In genomic region chr17:12040478-12040877, GRCh38 we compare ENCODE assay signal across 28 cellular contexts. TPM values are rescaled to one million over a fixed set of nuclear protein-coding genes. Genes with fewer than 3 reads are reported as not detected.
DNase-seq lines count a peak whose midpoint lies in the region; ATAC-seq, FAIRE-seq and TF ChIP-seq lines count a peak whose summit lies in the region.
"Had no signal": no experiment of that assay in that cellular context is flagged by ENCODE, and none has a peak within 500 bp of the region (broad histone marks: within the 10 kb centered on the region; RNA-seq: fewer than 3 reads in every experiment).

No MANE protein-coding gene starts in this region.

- H3K27me3 ChIP-seq in GM23248 (replicated peaks; ENCODE audit: insufficient read depth), result no peaks in the 10 kb centered on the region
- H3K27me3 ChIP-seq in mammary epithelial cell (ENCODE audit: insufficient read depth, low read length), result no peaks in the 10 kb centered on the region
- no peaks in the 10 kb centered on the region for H3K27me3 ChIP-seq in pancreas
- H3K27me3 ChIP-seq: heart right ventricle had no signal

- peak overlapping the region; percentile 58 for H3K27ac Mint-ChIP-seq in osteocyte (ENCODE audit: unreplicated experiment)
- H3K27ac Mint-ChIP-seq: effector memory CD8-positive, alpha-beta T cell; H9; nephron; stimulated activated naive B cell treated with anti-CD40 and anti-IgM and Interleukin-4, amounts not matched to agents 10 μg/mL and 1 μg/mL and 100 μg/mL, for 72 hours; T-helper 17 cell had no signal

- no peaks in the 10 kb centered on the region for H3K9me3 Mint-ChIP-seq in osteocyte (ENCODE audit: unreplicated experiment)
- H3K9me3 Mint-ChIP-seq: central memory CD8-positive, alpha-beta T cell; effector memory CD8-positive, alpha-beta T cell; H9; nephron; stimulated activated naive B cell treated with anti-CD40 and anti-IgM and Interleukin-4, amounts not matched to agents 10 μg/mL and 1 μg/mL and 100 μg/mL, for 72 hours had no signal

- H3K79me2 ChIP-seq in GM23248 (ENCODE audit: insufficient read depth) (peaks cover 93% of the 10 kb centered on the region), mammary epithelial cell (ENCODE audit: insufficient read depth, low read length) (peaks cover 85% of the 10 kb centered on the region)

- no peak for TF ChIP-seq CTCF in mammary epithelial cell (conservative IDR thresholded peaks at IDR 0.05 in 1 of 2, IDR thresholded peaks at IDR 0.05 in 1 of 2; ENCODE audit: extremely low read depth in 1 of 2, insufficient read depth in 1 of 2, low read depth in 1 of 2, low read length in 2 of 2)
- no peak for TF ChIP-seq CTCF in osteocyte (IDR thresholded peaks at IDR 0.05)
- TF ChIP-seq CTCF in pancreas (IDR thresholded peaks at IDR 0.05), result no peak

- DNase-seq in GM23248 (peak; percentile 45), RCC 7860 (ENCODE audit: low spot score) (no peak), mammary epithelial cell (peak; percentile 61), osteocyte (ENCODE audit: extremely low spot score, unreplicated experiment) (no peak), pancreas (no peak), iPS-NIHi11 (ENCODE audit: low spot score) (no peak), DMS79 (lab: John Stamatoyannopoulos, UW) (no peak)
- DNase-seq: activated CD4-positive, alpha-beta T cell treated with anti-CD3 and anti-CD28 coated beads, Interleukin-2, amount 50 U/mL, for 48 hours; activated gamma-delta T cell treated with Interleukin-2 at 50 U/mL for 16 hours; activated T-cell treated with anti-CD3 and anti-CD28 coated beads, Interleukin-2, amount 50 U/mL, for 48 hours; effector memory CD8-positive, alpha-beta T cell; H9; heart right ventricle; lower lobe of right lung; mucosa of descending colon; NCI-H2107; NCI-H82; stimulated activated naive B cell treated with anti-CD40 and anti-IgM and Interleukin-4, amounts not matched to agents 10 μg/mL and 1 μg/mL and 100 μg/mL, for 72 hours; substantia nigra; T-helper 17 cell; trophoblast cell had no signal

- no peaks in the 10 kb centered on the region for H3K9me3 ChIP-seq in GM23248 (ENCODE audit: low read depth)
- H3K9me3 ChIP-seq in mammary epithelial cell (replicated peaks; ENCODE audit: insufficient read depth, low read length), result no peaks in the 10 kb centered on the region
- H3K9me3 ChIP-seq in pancreas, result no peaks in the 10 kb centered on the region
- H3K9me3 ChIP-seq: heart right ventricle, lower lobe of right lung, mucosa of descending colon had no signal

- H3F3A ChIP-seq in GM23248 (ENCODE audit: insufficient read depth), result peaks cover 25% of the 10 kb centered on the region

- FAIRE-seq in RCC 7860 (lab: Jason Lieb, UNC), result peak; percentile 32
- FAIRE-seq in pancreas (lab: Jason Lieb, UNC), result no peak
- FAIRE-seq: frontal cortex, TTC549 had no signal

- H3K4me2 ChIP-seq in GM23248 (ENCODE audit: unreplicated experiment), result peak overlapping the region; percentile 79
- H3K4me2 ChIP-seq in mammary epithelial cell (ENCODE audit: insufficient read depth, low read depth, low read length), result peak overlapping the region; percentile 74

- dilution Hi-C loops in mammary epithelial cell (cut with HindIII; ENCODE audit: low sequenced_read_pairs), result no loop called here

- BruUV-seq in mammary epithelial cell (replicated peaks; lab: Mats Ljungman, UMichigan), result no TSS peak

- H3K4me3 ChIP-seq in GM23248 (no peak overlapping the region), mammary epithelial cell (replicated peaks in 1 of 3; ENCODE audit: insufficient read depth in 1 of 3, low read depth in 2 of 3, low read length in 3 of 3) (peak overlapping the region in 1 of 3 experiments; percentile 3), pancreas (no peak overlapping the region)
- H3K4me3 ChIP-seq: heart right ventricle, lower lobe of right lung, mucosa of descending colon had no signal

- H3K4me1 Mint-ChIP-seq in osteocyte (ENCODE audit: unreplicated experiment), result peaks cover 24% of the 10 kb centered on the region

- H3K27me3 Mint-ChIP-seq in osteocyte (ENCODE audit: unreplicated experiment), result no peaks in the 10 kb centered on the region
- H3K27me3 Mint-ChIP-seq: central memory CD8-positive, alpha-beta T cell; effector memory CD8-positive, alpha-beta T cell; stimulated activated naive B cell treated with anti-CD40 and anti-IgM and Interleukin-4, amounts not matched to agents 10 μg/mL and 1 μg/mL and 100 μg/mL, for 72 hours; T-helper 17 cell had no signal

- peaks cover 4% of the 10 kb centered on the region for H3K36me3 Mint-ChIP-seq in osteocyte (ENCODE audit: unreplicated experiment)

- intact Hi-C loops in mammary epithelial cell (cut with micrococcal nuclease) (loop anchor here (5.0 kb wide), 1 partner anchor 37 kb away; no protein-coding TSS in a partner anchor), pancreas (cut with DNase I) (no loop called here)

- no peak overlapping the region for H3K4me3 Mint-ChIP-seq in osteocyte (ENCODE audit: unreplicated experiment)
- H3K4me3 Mint-ChIP-seq: central memory CD8-positive, alpha-beta T cell; effector memory CD8-positive, alpha-beta T cell; H9; nephron; stimulated activated naive B cell treated with anti-CD40 and anti-IgM and Interleukin-4, amounts not matched to agents 10 μg/mL and 1 μg/mL and 100 μg/mL, for 72 hours; T-helper 17 cell had no signal

- H3K9me2 ChIP-seq in GM23248 (ENCODE audit: insufficient read depth), result no peaks in the 10 kb centered on the region; the same call in 1 of the 2 replicates

- H3K4me1 ChIP-seq in GM23248 (ENCODE audit: insufficient read depth), result peaks cover 18% of the 10 kb centered on the region
- H3K4me1 ChIP-seq in mammary epithelial cell (ENCODE audit: insufficient read depth, low read length), result peaks cover 30% of the 10 kb centered on the region
- peaks cover 4 to 20% (median 13%) of the 10 kb centered on the region in 3 donors for H3K4me1 ChIP-seq in pancreas
- H3K4me1 ChIP-seq: lower lobe of right lung had no signal

- 32 to 38% methylated on average over 3 of the region's 3 CpGs for WGBS in GM23248 (ENCODE audit: low coverage in 1 of 2, low lambda C conversion rate in 2 of 2, missing lambda C conversion rate in 2 of 2), 2 experiments
- 15% methylated on average over 3 of the region's 3 CpGs for WGBS in mammary epithelial cell (ENCODE audit: low coverage, missing lambda C conversion rate)
- WGBS in pancreas, 2 donors, result 48 to 50% methylated on average over 3 of the region's 3 CpGs

- H4K20me1 ChIP-seq in GM23248 (ENCODE audit: insufficient read depth) (peaks cover 35% of the 10 kb centered on the region), mammary epithelial cell (ENCODE audit: insufficient read depth, low read length) (peaks cover 16% of the 10 kb centered on the region)

- H2AFZ ChIP-seq in GM23248 (no peak overlapping the region), mammary epithelial cell (ENCODE audit: low read depth, low read length) (no peak overlapping the region)

- 0 out of 2 replicates have a peak overlapping the region, but pooled peaks have one; percentile 39 for H3K27ac ChIP-seq in GM23248
- no peak overlapping the region for H3K27ac ChIP-seq in mammary epithelial cell (ENCODE audit: insufficient read depth, low read depth, low read length)
- no peak overlapping the region for H3K27ac ChIP-seq in pancreas
- H3K27ac ChIP-seq: C4-2B, heart right ventricle, lower lobe of right lung had no signal

- in situ Hi-C loops in GM23248 (cut with MboI) (no loop called here), mammary epithelial cell (cut with MboI; ENCODE audit: low sequenced_read_pairs in 2 of 2) (no loop called here)

- H3K36me3 ChIP-seq in GM23248 (ENCODE audit: low read depth), result no peaks in the 10 kb centered on the region
- no peaks in the 10 kb centered on the region for H3K36me3 ChIP-seq in mammary epithelial cell (ENCODE audit: insufficient read depth, low read length)
- H3K36me3 ChIP-seq in pancreas, result no peaks in the 10 kb centered on the region
- H3K36me3 ChIP-seq: heart right ventricle, lower lobe of right lung had no signal

- CTCF ChIA-PET in mammary epithelial cell (lab: Charles Lee; ENCODE audit: low non-redundant PET), result no interaction called here

- no peak overlapping the region for H3K9ac ChIP-seq in GM23248
- no peak overlapping the region for H3K9ac ChIP-seq in mammary epithelial cell (ENCODE audit: insufficient read depth, low read length)

- no peak for ATAC-seq in pancreas
- ATAC-seq in HG03108 (IDR thresholded peaks at IDR 0.05; ENCODE audit: unreplicated experiment), result no peak
- ATAC-seq: effector memory CD8-positive, alpha-beta T cell; heart right ventricle; lower lobe of right lung; mucosa of descending colon; Right ventricle myocardium inferior; stimulated activated naive B cell treated with anti-CD40 and anti-IgM and Interleukin-4, amounts not matched to agents 10 μg/mL and 1 μg/mL and 100 μg/mL, for 72 hours; T-helper 17 cell had no signal

RNA-seq across cellular contexts. Expression of gene MAP2K4, which starts 19.8 kb away (rescaled TPM):
- total RNA-seq in GM23248 (2014; rRNA removed; shearing (Covaris generic)), result 34.5 and 47.8 TPM in 2 replicates
- polyA plus RNA-seq in GM23248 (2016; fragmentation: Nextera tagmentation; extraction: Ambion mirVana) (21.2 and 24.5 TPM in 2 replicates), mammary epithelial cell (23.3 TPM), pancreas (10 to 100 TPM in 1 of 2 donors, 1 to 10 TPM in 1; 4.9 to 10.7 TPM)
- total RNA-seq in mammary epithelial cell (10 to 100 TPM; 36.2 to 42.2 TPM), osteocyte (22.9 and 28.5 TPM in 2 replicates), pancreas (10 to 100 TPM; 11.5 to 20.4 (median 14.3) TPM)
- 25.6 TPM for polyA minus RNA-seq in mammary epithelial cell

RNA-seq across cellular contexts. Expression of gene ZNF18, which starts 43.2 kb away (rescaled TPM):
- total RNA-seq in GM23248 (2014; rRNA removed; shearing (Covaris generic)), result 5.7 and 11.3 TPM in 2 replicates
- 7.3 and 7.9 TPM in 2 replicates for polyA plus RNA-seq in GM23248 (2016; fragmentation: Nextera tagmentation; extraction: Ambion mirVana)
- total RNA-seq in mammary epithelial cell, result 1 to 10 TPM; 7.4 to 9.7 TPM
- polyA plus RNA-seq in mammary epithelial cell, result 3.8 TPM
- 18.9 TPM for polyA minus RNA-seq in mammary epithelial cell
- 11.0 and 11.8 TPM in 2 replicates for total RNA-seq in osteocyte
- total RNA-seq in pancreas, result 1 to 10 TPM; 2.1 to 4.2 (median 3.0) TPM
- 1 to 10 TPM; 5.6 to 7.0 TPM for polyA plus RNA-seq in pancreas

Comparison
In these comparisons a context has a peak if more than half of its experiments do, and no peak if none do; other contexts are left out.
1. DNase-seq: peak in GM23248 (single experiment) and mammary epithelial cell (single experiment); none in RCC 7860 (single experiment), osteocyte (single experiment), pancreas (0 of 6), iPS-NIHi11 (single experiment) and DMS79 (single experiment).